9 cellular contexts compared by ENCODE assay signal in genomic region chr19:10566658-10567410, GRCh38. TPM values are rescaled to one million over a fixed set of nuclear protein-coding genes. Genes with fewer than 3 reads are reported as not detected.
A peak's percentile ranks its signal among the peaks of the same experiment; 100 is the strongest.
DNase-seq lines count a peak whose midpoint lies in the region; ATAC-seq and TF ChIP-seq lines count a peak whose summit lies in the region.
"Had no signal": no experiment of that assay in that cellular context is flagged by ENCODE, and none has a peak within 500 bp of the region (broad histone marks: within the 10 kb centered on the region; RNA-seq: fewer than 3 reads in every experiment).

No MANE protein-coding gene starts in this region.

- no peaks in the 10 kb centered on the region for H3K27me3 Mint-ChIP-seq in activated naive CD8-positive, alpha-beta T cell treated with anti-CD3 and anti-CD28 coated beads, Interleukin-2, amount 50 U/mL, for 24 hours
- H3K27me3 Mint-ChIP-seq in memory B cell: no peaks in the 10 kb centered on the region

- peak overlapping the region; percentile 76 for H3K4me3 ChIP-seq in OCI-LY7 (ENCODE audit: low read depth, low read length, poor library complexity, severe bottlenecking)
- peak overlapping the region; percentile 96 for H3K4me3 ChIP-seq in thoracic aorta

- DNase-seq in OCI-LY7 (ENCODE audit: low spot score): peak; percentile 45
- peak; percentile 66 for DNase-seq in activated naive CD8-positive, alpha-beta T cell treated with anti-CD3 and anti-CD28 coated beads, Interleukin-2, amount 50 U/mL, for 24 hours
- peak; percentile 46 to 57 for DNase-seq in memory B cell (ENCODE audit: low spot score in 2 of 2)
- no peak for DNase-seq in thoracic aorta (ENCODE audit: low spot score)
- no peak for DNase-seq in NCI-H2227 treated with DMSO at 0.1 percent for 48 hours (lab: John Stamatoyannopoulos, UW)
- no peak for DNase-seq in NCI-H774 (lab: John Stamatoyannopoulos, UW)

- no peak overlapping the region for H2AFZ ChIP-seq in OCI-LY7 (ENCODE audit: low read length)

- H3K27ac Mint-ChIP-seq in activated naive CD8-positive, alpha-beta T cell treated with anti-CD3 and anti-CD28 coated beads, Interleukin-2, amount 50 U/mL, for 24 hours: peak overlapping the region; percentile 100
- peak overlapping the region; percentile 91 for H3K27ac Mint-ChIP-seq in memory B cell

- peaks cover 31% of the 10 kb centered on the region for H3K79me2 ChIP-seq in OCI-LY7 (ENCODE audit: insufficient read depth, low read depth, low read length)

- peak overlapping the region; percentile 89 for H3K4me2 ChIP-seq in OCI-LY7 (ENCODE audit: low read length)

- CTCF ChIA-PET in OCI-LY7 (lab: Charles Lee; ENCODE audit: unreplicated experiment): no interaction called here

- no peaks in the 10 kb centered on the region for H4K20me1 ChIP-seq in OCI-LY7 (ENCODE audit: insufficient read depth, low read length)

- H3K4me1 Mint-ChIP-seq in activated naive CD8-positive, alpha-beta T cell treated with anti-CD3 and anti-CD28 coated beads, Interleukin-2, amount 50 U/mL, for 24 hours: peaks cover 46% of the 10 kb centered on the region
- H3K4me1 Mint-ChIP-seq in memory B cell: peaks cover 26% of the 10 kb centered on the region

- peaks cover 26% of the 10 kb centered on the region for H3K36me3 Mint-ChIP-seq in activated naive CD8-positive, alpha-beta T cell treated with anti-CD3 and anti-CD28 coated beads, Interleukin-2, amount 50 U/mL, for 24 hours (ENCODE audit: low read depth)
- peaks cover 9% of the 10 kb centered on the region for H3K36me3 Mint-ChIP-seq in memory B cell

- intact Hi-C loops in OCI-LY7 (cut with micrococcal nuclease; ENCODE audit: unreplicated experiment): loop anchor here (5.0 to 10.0 kb wide), 5 partner anchors 85 to 308 kb away; partner anchors contain the start of genes CARM1, ICAM3, ILF3 and RAVER1

- peak overlapping the region; percentile 81 for H3K27ac ChIP-seq in OCI-LY7 (ENCODE audit: low read depth, low read length, poor library complexity, severe bottlenecking)
- peak overlapping the region; percentile 84 to 90 for H3K27ac ChIP-seq in thoracic aorta
- H3K27ac ChIP-seq: VCaP had no signal

- no peaks in the 10 kb centered on the region for H3K9me3 Mint-ChIP-seq in activated naive CD8-positive, alpha-beta T cell treated with anti-CD3 and anti-CD28 coated beads, Interleukin-2, amount 50 U/mL, for 24 hours
- no peaks in the 10 kb centered on the region for H3K9me3 Mint-ChIP-seq in memory B cell

- TF ChIP-seq CTCF in OCI-LY7 (conservative IDR thresholded peaks at IDR 0.05; ENCODE audit: low read length) (no peak), thoracic aorta (IDR thresholded peaks at IDR 0.05) (no peak)

- POLR2A ChIA-PET in OCI-LY7 (lab: Charles Lee): interaction anchor here (0.6 to 0.7 kb wide), 2 partner anchors 14 to 60 kb away, joined by 3 to 4 read pairs; no protein-coding TSS in a partner anchor

- H3K9me2 ChIP-seq in OCI-LY7 (ENCODE audit: insufficient read depth, low read length): no peaks in the 10 kb centered on the region

- ATAC-seq in GM18909 (IDR thresholded peaks at IDR 0.05; ENCODE audit: poor library complexity, unreplicated experiment): peak; percentile 22
- ATAC-seq in activated naive CD8-positive, alpha-beta T cell treated with anti-CD3 and anti-CD28 coated beads, Interleukin-2, amount 50 U/mL, for 24 hours: peak; percentile 20
- peak; percentile 20 for ATAC-seq in memory B cell (ENCODE audit: low read depth)
- no peak for ATAC-seq in thoracic aorta (ENCODE audit: insufficient number of reproducible peaks, low FRiP score, low read depth)
- ATAC-seq in GM19328 (IDR thresholded peaks at IDR 0.05; ENCODE audit: unreplicated experiment): no peak

- H3K36me3 ChIP-seq in OCI-LY7 (ENCODE audit: insufficient read depth, low read length) (peaks cover 21% of the 10 kb centered on the region), thoracic aorta (no peaks in the 10 kb centered on the region)

- H3K4me3 Mint-ChIP-seq in activated naive CD8-positive, alpha-beta T cell treated with anti-CD3 and anti-CD28 coated beads, Interleukin-2, amount 50 U/mL, for 24 hours: peak overlapping the region; percentile 98
- H3K4me3 Mint-ChIP-seq in memory B cell: peak overlapping the region; percentile 91

- H3K27me3 ChIP-seq in thoracic aorta (replicated peaks; ENCODE audit: insufficient read depth): no peaks in the 10 kb centered on the region

- BruUV-seq in OCI-LY7 (replicated peaks; lab: Mats Ljungman, UMichigan): no TSS peak

- H3K9me3 ChIP-seq in OCI-LY7 (ENCODE audit: low read length) (no peaks in the 10 kb centered on the region), thoracic aorta (no peaks in the 10 kb centered on the region)

- H3K4me1 ChIP-seq in OCI-LY7 (ENCODE audit: insufficient read depth, low read length, poor library complexity, severe bottlenecking) (peaks cover 33% of the 10 kb centered on the region), thoracic aorta (ENCODE audit: control insufficient read depth in 1 of 2, low read depth in 2 of 2) (peaks cover 28 to 37% of the 10 kb centered on the region in 2 donors)

RNA-seq across cellular contexts. Expression of gene KRI1, which starts 1.0 kb away (rescaled TPM):
- 44.9 and 53.6 TPM in 2 replicates for total RNA-seq in OCI-LY7 (2014; rRNA removed; shearing (Covaris generic))
- total RNA-seq in OCI-LY7 (2022): 57.0 and 58.4 TPM in 2 replicates
- 10 to 100 TPM; 14.4 to 37.7 TPM for total RNA-seq in thoracic aorta

RNA-seq across cellular contexts. Expression of gene CDKN2D, which starts 1.9 kb away (rescaled TPM):
- total RNA-seq in OCI-LY7 (2014; rRNA removed; shearing (Covaris generic)): 22.4 and 25.3 TPM in 2 replicates
- total RNA-seq in OCI-LY7 (2022) (26.6 and 28.1 TPM in 2 replicates), thoracic aorta (10 to 100 TPM; 16.2 to 21.0 TPM)

RNA-seq across cellular contexts. Expression of gene AP1M2, which starts 20.3 kb away (rescaled TPM):
- 0.44 TPM in 1 of 2 replicates, not detected in the other for total RNA-seq in OCI-LY7 (2014; rRNA removed; shearing (Covaris generic))
- total RNA-seq in OCI-LY7 (2022) (not detected in 2 replicates), thoracic aorta (1 to 10 TPM in 1 of 2 donors, not detected in 1; 2.3 TPM)

RNA-seq across cellular contexts. Expression of gene ATG4D, which starts 23.1 kb away (rescaled TPM):
- 21.1 and 29.6 TPM in 2 replicates for total RNA-seq in OCI-LY7 (2014; rRNA removed; shearing (Covaris generic))
- total RNA-seq in OCI-LY7 (2022): 46.8 and 48.2 TPM in 2 replicates
- 10 to 100 TPM; 17.1 to 30.5 TPM for total RNA-seq in thoracic aorta

RNA-seq across cellular contexts. Expression of gene S1PR5, which starts 49.6 kb away (rescaled TPM):
- not detected in 2 replicates for total RNA-seq in OCI-LY7 (2014; rRNA removed; shearing (Covaris generic))
- total RNA-seq in OCI-LY7 (2022) (not detected in 2 replicates), thoracic aorta (1 to 10 TPM; 2.4 to 8.7 TPM)

Comparison
In these comparisons a context has a peak if more than half of its experiments do, and no peak if none do; other contexts are left out.
1. ATAC-seq: peak in GM18909 (single experiment), activated naive CD8-positive, alpha-beta T cell treated with anti-CD3 and anti-CD28 coated beads, Interleukin-2, amount 50 U/mL, for 24 hours (single experiment) and memory B cell (single experiment); none in thoracic aorta (single experiment) and GM19328 (single experiment).
2. DNase-seq: peak in OCI-LY7 (single experiment), activated naive CD8-positive, alpha-beta T cell treated with anti-CD3 and anti-CD28 coated beads, Interleukin-2, amount 50 U/mL, for 24 hours (single experiment) and memory B cell (2 of 2); none in thoracic aorta (single experiment), NCI-H2227 treated with DMSO at 0.1 percent for 48 hours (single experiment) and NCI-H774 (single experiment).